1 cellular context compared by ENCODE assay signal in genomic region chr1:154410185-154410827, GRCh38.
TF ChIP-seq lines count a peak whose summit lies in the region.

No MANE protein-coding gene starts in this region.

TF ChIP-seq in HepG2, 621 proteins besides CTCF, POLR2A, EP300 and RAD21 (continues in another document):
- TF ChIP-seq ZNF687 (CRISPR knock-in tag; IDR thresholded peaks at IDR 0.05) (peak; percentile 49), ZNF740 (CRISPR knock-in tag; IDR thresholded peaks at IDR 0.05) (no peak), ZNF143 (CRISPR knock-in tag; IDR thresholded peaks at IDR 0.05) (no peak), THAP11 (CRISPR knock-in tag; IDR thresholded peaks at IDR 0.05) (0 out of 2 replicates have a peak, but pooled peaks have one; percentile 21), LCORL (IDR thresholded peaks at IDR 0.05) (no peak), LCORL (CRISPR knock-in tag; IDR thresholded peaks at IDR 0.05) (peak; percentile 55), ZNF235 (CRISPR knock-in tag; IDR thresholded peaks at IDR 0.05; ENCODE audit: borderline replicate concordance) (no peak), NR2F6 (IDR thresholded peaks at IDR 0.05) (peak; percentile 51; the same call in 1 of the 2 replicates), NR2F6 (CRISPR knock-in tag; IDR thresholded peaks at IDR 0.05) (peak; percentile 7; the same call in 1 of the 2 replicates), KAT2B (IDR thresholded peaks at IDR 0.05; ENCODE audit: borderline replicate concordance, low read depth, low read length) (no peak), ZNF343 (CRISPR knock-in tag; IDR thresholded peaks at IDR 0.05) (no peak), TFE3 (CRISPR knock-in tag; IDR thresholded peaks at IDR 0.05) (no peak), SIN3A (IDR thresholded peaks at IDR 0.05; ENCODE audit: borderline replicate concordance, low read depth, low read length) (no peak), ZFP37 (CRISPR knock-in tag; IDR thresholded peaks at IDR 0.05; ENCODE audit: borderline replicate concordance) (no peak), HNF4A (CRISPR knock-in tag; IDR thresholded peaks at IDR 0.05) (peak; percentile 53), SOX5 (CRISPR knock-in tag; IDR thresholded peaks at IDR 0.05; ENCODE audit: borderline replicate concordance) (no peak), FOXA1 (IDR thresholded peaks at IDR 0.05) (no peak), FOXA1 (CRISPR knock-in tag; IDR thresholded peaks at IDR 0.05) (no peak), JUNB (CRISPR knock-in tag; IDR thresholded peaks at IDR 0.05; ENCODE audit: borderline replicate concordance) (no peak), SALL1 (CRISPR knock-in tag; IDR thresholded peaks at IDR 0.05) (peak; percentile 16; the same call in 1 of the 2 replicates), ZNF569 (CRISPR knock-in tag; IDR thresholded peaks at IDR 0.05; ENCODE audit: borderline replicate concordance) (no peak), HOXA3 (CRISPR knock-in tag; IDR thresholded peaks at IDR 0.05) (peak; percentile 40), RCOR2 (CRISPR knock-in tag; IDR thresholded peaks at IDR 0.05) (no peak), PAX8 (CRISPR knock-in tag; IDR thresholded peaks at IDR 0.05; ENCODE audit: borderline replicate concordance) (no peak), SOX6 (IDR thresholded peaks at IDR 0.05) (no peak), SOX6 (CRISPR knock-in tag; IDR thresholded peaks at IDR 0.05) (peak; percentile 52), ZNF816 (CRISPR knock-in tag; IDR thresholded peaks at IDR 0.05; ENCODE audit: borderline replicate concordance) (no peak), ZNF460 (CRISPR knock-in tag; IDR thresholded peaks at IDR 0.05; ENCODE audit: borderline replicate concordance) (peak; percentile 66; the same call in 1 of the 2 replicates), SP2 (CRISPR knock-in tag; IDR thresholded peaks at IDR 0.05) (no peak), TOPORS (CRISPR knock-in tag; IDR thresholded peaks at IDR 0.05) (no peak), HDAC6 (IDR thresholded peaks at IDR 0.05; ENCODE audit: low read depth, low read length) (no peak), ZNF24 (IDR thresholded peaks at IDR 0.05) (no peak), PHF21A (CRISPR knock-in tag; IDR thresholded peaks at IDR 0.05) (peak; percentile 48; the same call in 1 of the 2 replicates), HOXA9 (CRISPR knock-in tag; IDR thresholded peaks at IDR 0.05; ENCODE audit: borderline replicate concordance) (no peak), TFAP4 (IDR thresholded peaks at IDR 0.05; ENCODE audit: borderline replicate concordance, low read depth) (peak; percentile 68; the same call in 1 of the 2 replicates), PITX1 (CRISPR knock-in tag; IDR thresholded peaks at IDR 0.05) (peak; percentile 74; the same call in 1 of the 2 replicates), TCF7L2 (IDR thresholded peaks at IDR 0.05; ENCODE audit: low read depth, low read length) (no peak), HNF4G (IDR thresholded peaks at IDR 0.05; ENCODE audit: borderline replicate concordance, low read depth, low read length) (peak; percentile 16; the same call in 1 of the 2 replicates), HNF4G (CRISPR knock-in tag; IDR thresholded peaks at IDR 0.05; ENCODE audit: borderline replicate concordance, low read depth) (no peak), ZNF670 (CRISPR knock-in tag; IDR thresholded peaks at IDR 0.05; ENCODE audit: borderline replicate concordance) (0 out of 2 replicates have a peak, but pooled peaks have one; percentile 29), RXRA (CRISPR knock-in tag; IDR thresholded peaks at IDR 0.05) (peak; percentile 35; the same call in 1 of the 2 replicates), EZH2 (conservative IDR thresholded peaks at IDR 0.05; ENCODE audit: low read depth, low read length) (no peak), ZNF333 (CRISPR knock-in tag; IDR thresholded peaks at IDR 0.05; ENCODE audit: borderline replicate concordance) (no peak)
- TF ChIP-seq, protein P1, sequence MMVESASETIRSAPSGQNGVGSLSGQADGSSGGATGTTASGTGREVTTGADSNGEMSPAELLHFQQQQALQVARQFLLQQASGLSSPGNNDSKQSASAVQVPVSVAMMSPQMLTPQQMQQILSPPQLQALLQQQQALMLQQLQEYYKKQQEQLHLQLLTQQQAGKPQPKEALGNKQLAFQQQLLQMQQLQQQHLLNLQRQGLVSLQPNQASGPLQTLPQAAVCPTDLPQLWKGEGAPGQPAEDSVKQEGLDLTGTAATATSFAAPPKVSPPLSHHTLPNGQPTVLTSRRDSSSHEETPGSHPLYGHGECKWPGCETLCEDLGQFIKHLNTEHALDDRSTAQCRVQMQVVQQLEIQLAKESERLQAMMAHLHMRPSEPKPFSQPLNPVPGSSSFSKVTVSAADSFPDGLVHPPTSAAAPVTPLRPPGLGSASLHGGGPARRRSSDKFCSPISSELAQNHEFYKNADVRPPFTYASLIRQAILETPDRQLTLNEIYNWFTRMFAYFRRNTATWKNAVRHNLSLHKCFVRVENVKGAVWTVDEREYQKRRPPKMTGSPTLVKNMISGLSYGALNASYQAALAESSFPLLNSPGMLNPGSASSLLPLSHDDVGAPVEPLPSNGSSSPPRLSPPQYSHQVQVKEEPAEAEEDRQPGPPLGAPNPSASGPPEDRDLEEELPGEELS (CRISPR knock-in tag; IDR thresholded peaks at IDR 0.05), result 0 out of 2 replicates have a peak, but pooled peaks have one; percentile 18
- TF ChIP-seq, protein P2, sequence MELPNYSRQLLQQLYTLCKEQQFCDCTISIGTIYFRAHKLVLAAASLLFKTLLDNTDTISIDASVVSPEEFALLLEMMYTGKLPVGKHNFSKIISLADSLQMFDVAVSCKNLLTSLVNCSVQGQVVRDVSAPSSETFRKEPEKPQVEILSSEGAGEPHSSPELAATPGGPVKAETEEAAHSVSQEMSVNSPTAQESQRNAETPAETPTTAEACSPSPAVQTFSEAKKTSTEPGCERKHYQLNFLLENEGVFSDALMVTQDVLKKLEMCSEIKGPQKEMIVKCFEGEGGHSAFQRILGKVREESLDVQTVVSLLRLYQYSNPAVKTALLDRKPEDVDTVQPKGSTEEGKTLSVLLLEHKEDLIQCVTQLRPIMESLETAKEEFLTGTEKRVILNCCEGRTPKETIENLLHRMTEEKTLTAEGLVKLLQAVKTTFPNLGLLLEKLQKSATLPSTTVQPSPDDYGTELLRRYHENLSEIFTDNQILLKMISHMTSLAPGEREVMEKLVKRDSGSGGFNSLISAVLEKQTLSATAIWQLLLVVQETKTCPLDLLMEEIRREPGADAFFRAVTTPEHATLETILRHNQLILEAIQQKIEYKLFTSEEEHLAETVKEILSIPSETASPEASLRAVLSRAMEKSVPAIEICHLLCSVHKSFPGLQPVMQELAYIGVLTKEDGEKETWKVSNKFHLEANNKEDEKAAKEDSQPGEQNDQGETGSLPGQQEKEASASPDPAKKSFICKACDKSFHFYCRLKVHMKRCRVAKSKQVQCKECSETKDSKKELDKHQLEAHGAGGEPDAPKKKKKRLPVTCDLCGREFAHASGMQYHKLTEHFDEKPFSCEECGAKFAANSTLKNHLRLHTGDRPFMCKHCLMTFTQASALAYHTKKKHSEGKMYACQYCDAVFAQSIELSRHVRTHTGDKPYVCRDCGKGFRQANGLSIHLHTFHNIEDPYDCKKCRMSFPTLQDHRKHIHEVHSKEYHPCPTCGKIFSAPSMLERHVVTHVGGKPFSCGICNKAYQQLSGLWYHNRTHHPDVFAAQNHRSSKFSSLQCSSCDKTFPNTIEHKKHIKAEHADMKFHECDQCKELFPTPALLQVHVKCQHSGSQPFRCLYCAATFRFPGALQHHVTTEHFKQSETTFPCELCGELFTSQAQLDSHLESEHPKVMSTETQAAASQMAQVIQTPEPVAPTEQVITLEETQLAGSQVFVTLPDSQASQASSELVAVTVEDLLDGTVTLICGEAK (IDR thresholded peaks at IDR 0.05), result no peak
- TF ChIP-seq, protein P2 (CRISPR knock-in tag; IDR thresholded peaks at IDR 0.05), result 0 out of 2 replicates have a peak, but pooled peaks have one; percentile 8
- TF ChIP-seq, protein P3, sequence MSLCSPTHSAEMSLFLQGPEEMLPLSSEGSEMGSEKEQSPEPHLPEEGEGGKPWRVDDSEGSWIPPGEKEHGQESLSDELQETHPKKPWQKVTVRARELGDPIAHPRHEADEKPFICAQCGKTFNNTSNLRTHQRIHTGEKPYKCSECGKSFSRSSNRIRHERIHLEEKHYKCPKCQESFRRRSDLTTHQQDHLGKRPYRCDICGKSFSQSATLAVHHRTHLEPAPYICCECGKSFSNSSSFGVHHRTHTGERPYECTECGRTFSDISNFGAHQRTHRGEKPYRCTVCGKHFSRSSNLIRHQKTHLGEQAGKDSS (CRISPR knock-in tag; IDR thresholded peaks at IDR 0.05; ENCODE audit: borderline replicate concordance, low read depth), result 0 out of 2 replicates have a peak, but pooled peaks have one; percentile 40
